Comparison of ENCODE assay signal across 8 cellular contexts in the genomic region with DNA sequence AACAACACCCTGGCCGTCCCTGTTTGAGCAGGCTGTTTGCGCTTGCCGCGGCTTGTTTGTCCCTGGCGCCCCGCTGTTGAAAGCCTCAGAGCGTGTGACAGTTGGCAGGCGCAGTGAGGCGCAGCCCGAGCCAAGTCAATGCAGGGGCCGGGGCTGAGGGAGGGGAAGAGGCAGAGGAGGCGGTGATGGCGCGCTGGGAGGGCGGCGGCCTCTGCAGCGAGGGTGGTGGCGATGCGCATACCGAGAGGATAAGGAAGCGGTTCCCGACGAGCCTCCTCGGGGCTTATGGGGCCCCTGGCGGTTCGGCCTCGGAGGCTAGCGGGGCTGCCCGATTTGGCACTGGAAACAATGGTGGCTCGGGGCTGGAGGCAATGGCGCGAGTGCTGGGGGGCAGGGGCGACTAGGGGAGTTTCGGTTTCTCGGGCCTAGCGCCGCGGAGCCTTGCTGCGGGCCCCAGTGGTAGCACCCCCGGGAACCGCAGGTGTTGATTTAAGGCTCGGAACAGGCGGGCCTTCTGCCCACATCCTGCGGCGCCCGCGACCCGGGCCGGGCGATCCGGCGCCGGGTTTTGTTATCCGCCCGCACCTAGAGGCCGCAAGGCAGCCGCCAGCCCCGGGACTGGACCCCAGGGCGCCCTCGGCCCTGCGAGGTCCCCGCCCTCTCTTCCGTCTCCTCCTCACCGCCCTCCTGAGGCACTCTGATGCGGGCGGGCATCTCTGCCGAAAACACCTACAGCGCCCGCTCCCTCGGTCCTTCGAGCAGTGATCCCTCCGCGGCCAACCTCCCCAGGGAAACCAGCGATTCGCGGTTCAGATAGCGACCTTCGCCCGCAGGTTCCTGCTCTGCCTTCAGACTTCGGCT. TPM values are rescaled to one million over a fixed set of nuclear protein-coding genes. Genes with fewer than 3 reads are reported as not detected.
DNase-seq lines count a peak whose midpoint lies in the region; ATAC-seq and TF ChIP-seq lines count a peak whose summit lies in the region.

No MANE protein-coding gene starts in this region.

- H3K36me3 Mint-ChIP-seq in activated T-helper 2 cell treated with anti-CD3 and anti-CD28 coated beads, Interferon-gamma antibody, Interleukin-2, Interleukin-4, amounts not matched to agents 10 μg/mL and 5 μg/mL and 100 μg/mL, durations not matched to agents 14 hours and 24 hours and 36 hours (ENCODE audit: low read depth): peaks cover 21% of the 10 kb centered on the region
- H3K36me3 Mint-ChIP-seq in natural killer cell: no peaks in the 10 kb centered on the region

- peaks cover 58% of the 10 kb centered on the region for H3K4me1 Mint-ChIP-seq in activated T-helper 2 cell treated with anti-CD3 and anti-CD28 coated beads, Interferon-gamma antibody, Interleukin-2, Interleukin-4, amounts not matched to agents 10 μg/mL and 5 μg/mL and 100 μg/mL, durations not matched to agents 14 hours and 24 hours and 36 hours (ENCODE audit: low read depth)
- peaks cover 77 to 82% of the 10 kb centered on the region in 2 donors for H3K4me1 Mint-ChIP-seq in natural killer cell

- TF ChIP-seq CTCF in natural killer cell (IDR thresholded peaks at IDR 0.05): no peak

- intact Hi-C loops in activated T-helper 2 cell treated with anti-CD3 and anti-CD28 coated beads, Interferon-gamma antibody, Interleukin-2, Interleukin-4, amounts not matched to agents 10 μg/mL and 5 μg/mL and 100 μg/mL, durations not matched to agents 14 hours and 24 hours and 36 hours (cut with micrococcal nuclease): loop anchor here (1.0 to 10.0 kb wide), 16 partner anchors 16 to 1990 kb away; partner anchors contain the start of genes CAST, CHD1, ELL2 and RIOK2
- intact Hi-C loops in natural killer cell (cut with micrococcal nuclease): loop anchor here (1.0 to 5.0 kb wide), 9 partner anchors 16 to 1992 kb away; partner anchors contain the start of genes CHD1, ELL2, ERAP1 and GLRX

- H3K27ac Mint-ChIP-seq in activated T-helper 2 cell treated with anti-CD3 and anti-CD28 coated beads, Interferon-gamma antibody, Interleukin-2, Interleukin-4, amounts not matched to agents 10 μg/mL and 5 μg/mL and 100 μg/mL, durations not matched to agents 14 hours and 24 hours and 36 hours: peak overlapping the region; percentile 99
- H3K27ac Mint-ChIP-seq in natural killer cell: peak overlapping the region; percentile 93 to 94

- ATAC-seq in natural killer cell: peak; percentile 66 to 88 (median 76)

- no peaks in the 10 kb centered on the region for H3K27me3 Mint-ChIP-seq in activated T-helper 2 cell treated with anti-CD3 and anti-CD28 coated beads, Interferon-gamma antibody, Interleukin-2, Interleukin-4, amounts not matched to agents 10 μg/mL and 5 μg/mL and 100 μg/mL, durations not matched to agents 14 hours and 24 hours and 36 hours (ENCODE audit: low read depth)
- H3K27me3 Mint-ChIP-seq in natural killer cell (ENCODE audit: low read depth in 2 of 2): no peaks in the 10 kb centered on the region

- peak overlapping the region; percentile 88 for H3K4me3 Mint-ChIP-seq in activated T-helper 2 cell treated with anti-CD3 and anti-CD28 coated beads, Interferon-gamma antibody, Interleukin-2, Interleukin-4, amounts not matched to agents 10 μg/mL and 5 μg/mL and 100 μg/mL, durations not matched to agents 14 hours and 24 hours and 36 hours (ENCODE audit: low read depth)
- H3K4me3 Mint-ChIP-seq in natural killer cell: peak overlapping the region; percentile 91

- DNase-seq in Daoy (ENCODE audit: low read depth) (peak; percentile 96), GOT3 (lab: John Stamatoyannopoulos, UW) (peak; percentile 92), LHCN-M2 (ENCODE audit: low read depth) (peak; percentile 94), RPMI7951 (ENCODE audit: low read depth) (peak; percentile 94), fibroblast of peridontal ligament (ENCODE audit: extremely low read depth) (peak; percentile 90), natural killer cell (peak; percentile 96)
- peak; percentile 96 for DNase-seq in activated T-helper 2 cell treated with anti-CD3 and anti-CD28 coated beads, Interferon-gamma antibody, Interleukin-2, Interleukin-4, amounts not matched to agents 10 μg/mL and 5 μg/mL and 100 μg/mL, durations not matched to agents 14 hours and 24 hours and 36 hours (ENCODE audit: low spot score)
- peak; percentile 94 to 96 (median 96) for DNase-seq in stimulated activated naive CD4-positive, alpha-beta T cell (lab: John Stamatoyannopoulos, UW)

- no peaks in the 10 kb centered on the region for H3K9me3 Mint-ChIP-seq in activated T-helper 2 cell treated with anti-CD3 and anti-CD28 coated beads, Interferon-gamma antibody, Interleukin-2, Interleukin-4, amounts not matched to agents 10 μg/mL and 5 μg/mL and 100 μg/mL, durations not matched to agents 14 hours and 24 hours and 36 hours
- no peaks in the 10 kb centered on the region for H3K9me3 Mint-ChIP-seq in natural killer cell

RNA-seq across cellular contexts. Expression of gene LNPEP, which starts 1.0 kb away (rescaled TPM):
- 12.7 and 20.1 TPM in 2 replicates for total RNA-seq in Daoy (2014; rRNA removed; shearing (Covaris generic))
- total RNA-seq in LHCN-M2 (2014; rRNA removed) (20.3 and 29.5 TPM in 2 replicates), natural killer cell (100 to 1,000 TPM; 126 to 162 (median 135) TPM)
- polyA plus RNA-seq in LHCN-M2 (2012): 3.5 TPM
- total RNA-seq in RPMI7951 (2014; rRNA removed; shearing (Covaris generic)): 17.3 and 22.3 TPM in 2 replicates
- total RNA-seq in activated T-helper 2 cell treated with anti-CD3 and anti-CD28 coated beads, Interferon-gamma antibody, Interleukin-2, Interleukin-4, amounts not matched to agents 10 μg/mL and 5 μg/mL and 100 μg/mL, durations not matched to agents 14 hours and 24 hours and 36 hours: 37.5 and 37.9 TPM in 2 replicates

RNA-seq across cellular contexts. Expression of gene ERAP2, which starts 58.6 kb away (rescaled TPM):
- total RNA-seq in Daoy (2014; rRNA removed; shearing (Covaris generic)): 72.8 and 82.6 TPM in 2 replicates
- total RNA-seq in LHCN-M2 (2014; rRNA removed): 19.3 and 26.9 TPM in 2 replicates
- polyA plus RNA-seq in LHCN-M2 (2012): 7.4 TPM
- total RNA-seq in RPMI7951 (2014; rRNA removed; shearing (Covaris generic)): 136 and 159 TPM in 2 replicates
- total RNA-seq in activated T-helper 2 cell treated with anti-CD3 and anti-CD28 coated beads, Interferon-gamma antibody, Interleukin-2, Interleukin-4, amounts not matched to agents 10 μg/mL and 5 μg/mL and 100 μg/mL, durations not matched to agents 14 hours and 24 hours and 36 hours: 46.8 and 49.3 TPM in 2 replicates
- 10 to 100 TPM; 41.5 to 81.8 (median 79.2) TPM for total RNA-seq in natural killer cell

Comparison
In these comparisons a context has a peak if more than half of its experiments do, and no peak if none do; other contexts are left out.
1. Peak in every context shown above with its lines: DNase-seq and ATAC-seq.